Comparison of ENCODE assay signal across 15 cellular contexts in genomic region chr12:132872975-132873421, GRCh38. TPM values are rescaled to one million over a fixed set of nuclear protein-coding genes. Genes with fewer than 3 reads are reported as not detected.
DNase-seq lines count a peak whose midpoint lies in the region; ATAC-seq lines count a peak whose summit lies in the region.
"Had no signal": no experiment of that assay in that cellular context is flagged by ENCODE, and none has a peak within 500 bp of the region (broad histone marks: within the 10 kb centered on the region; RNA-seq: fewer than 3 reads in every experiment).

No MANE protein-coding gene starts in this region.

- H3K36me3 Mint-ChIP-seq in activated CD8-positive, alpha-beta memory T cell treated with anti-CD3 and anti-CD28 coated beads, Interleukin-2, amount 10 ng/mL, durations not matched to agents 7 days and 5 days = peaks cover 60% of the 10 kb centered on the region
- H3K36me3 Mint-ChIP-seq in activated CD4-positive, alpha-beta memory T cell treated with anti-CD3 and anti-CD28 coated beads for 36 hours = peaks cover 37% of the 10 kb centered on the region
- H3K36me3 Mint-ChIP-seq in central memory CD8-positive, alpha-beta T cell (ENCODE audit: insufficient read depth) = peaks cover 52% of the 10 kb centered on the region
- peaks cover 85% of the 10 kb centered on the region for H3K36me3 Mint-ChIP-seq in stimulated activated effector memory CD8-positive, alpha-beta T cell treated with anti-CD3 and anti-CD28 coated beads, Interleukin-12 subunit alpha, Interleukin-12 subunit beta, amount 100 ng/mL, for 72 hours

- no peaks in the 10 kb centered on the region for H3K27me3 Mint-ChIP-seq in activated CD8-positive, alpha-beta memory T cell treated with anti-CD3 and anti-CD28 coated beads, Interleukin-2, amount 10 ng/mL, durations not matched to agents 7 days and 5 days
- no peaks in the 10 kb centered on the region for H3K27me3 Mint-ChIP-seq in activated CD4-positive, alpha-beta memory T cell treated with anti-CD3 and anti-CD28 coated beads for 36 hours
- H3K27me3 Mint-ChIP-seq in central memory CD8-positive, alpha-beta T cell = no peaks in the 10 kb centered on the region

- peak overlapping the region; percentile 54 for H3K4me3 Mint-ChIP-seq in activated CD8-positive, alpha-beta memory T cell treated with anti-CD3 and anti-CD28 coated beads, Interleukin-2, amount 10 ng/mL, durations not matched to agents 7 days and 5 days
- no peak overlapping the region for H3K4me3 Mint-ChIP-seq in activated CD4-positive, alpha-beta memory T cell treated with anti-CD3 and anti-CD28 coated beads for 36 hours
- peak overlapping the region; percentile 34 for H3K4me3 Mint-ChIP-seq in central memory CD8-positive, alpha-beta T cell
- peak overlapping the region; percentile 9 for H3K4me3 Mint-ChIP-seq in stimulated activated effector memory CD8-positive, alpha-beta T cell treated with anti-CD3 and anti-CD28 coated beads, Interleukin-12 subunit alpha, Interleukin-12 subunit beta, amount 100 ng/mL, for 72 hours

- POLR2A ChIA-PET in activated CD4-positive, alpha-beta memory T cell treated with anti-CD3 and anti-CD28 coated beads for 36 hours (lab: Charles Lee) = no interaction called here

- no peaks in the 10 kb centered on the region for H3K9me3 Mint-ChIP-seq in activated CD8-positive, alpha-beta memory T cell treated with anti-CD3 and anti-CD28 coated beads, Interleukin-2, amount 10 ng/mL, durations not matched to agents 7 days and 5 days (ENCODE audit: low read depth)
- no peaks in the 10 kb centered on the region for H3K9me3 Mint-ChIP-seq in activated CD4-positive, alpha-beta memory T cell treated with anti-CD3 and anti-CD28 coated beads for 36 hours
- no peaks in the 10 kb centered on the region for H3K9me3 Mint-ChIP-seq in central memory CD8-positive, alpha-beta T cell
- no peaks in the 10 kb centered on the region for H3K9me3 Mint-ChIP-seq in stimulated activated effector memory CD8-positive, alpha-beta T cell treated with anti-CD3 and anti-CD28 coated beads, Interleukin-12 subunit alpha, Interleukin-12 subunit beta, amount 100 ng/mL, for 72 hours

- ATAC-seq in activated CD8-positive, alpha-beta memory T cell treated with anti-CD3 and anti-CD28 coated beads, Interleukin-2, amount 10 ng/mL, durations not matched to agents 7 days and 5 days = peak; percentile 88
- peak; percentile 75 for ATAC-seq in central memory CD8-positive, alpha-beta T cell (replicated peaks; ENCODE audit: extremely low read depth, poor library complexity, severe bottlenecking)
- peak; percentile 59 for ATAC-seq in stimulated activated effector memory CD8-positive, alpha-beta T cell treated with anti-CD3 and anti-CD28 coated beads, Interleukin-12 subunit alpha, Interleukin-12 subunit beta, amount 100 ng/mL, for 72 hours
- no peak for ATAC-seq in Right ventricle myocardium superior (ENCODE audit: poor library complexity)
- no peak for ATAC-seq in HG02798 (IDR thresholded peaks at IDR 0.05; ENCODE audit: poor library complexity, unreplicated experiment)
- no peak for ATAC-seq in HG03139 (IDR thresholded peaks at IDR 0.05; ENCODE audit: unreplicated experiment)

- peaks cover 27% of the 10 kb centered on the region for H3K4me1 Mint-ChIP-seq in activated CD8-positive, alpha-beta memory T cell treated with anti-CD3 and anti-CD28 coated beads, Interleukin-2, amount 10 ng/mL, durations not matched to agents 7 days and 5 days
- H3K4me1 Mint-ChIP-seq in activated CD4-positive, alpha-beta memory T cell treated with anti-CD3 and anti-CD28 coated beads for 36 hours (ENCODE audit: low read depth) = peaks cover 13% of the 10 kb centered on the region
- H3K4me1 Mint-ChIP-seq in central memory CD8-positive, alpha-beta T cell = peaks cover 9% of the 10 kb centered on the region
- H3K4me1 Mint-ChIP-seq in stimulated activated effector memory CD8-positive, alpha-beta T cell treated with anti-CD3 and anti-CD28 coated beads, Interleukin-12 subunit alpha, Interleukin-12 subunit beta, amount 100 ng/mL, for 72 hours = peaks cover 10% of the 10 kb centered on the region

- H3K27ac Mint-ChIP-seq in activated CD8-positive, alpha-beta memory T cell treated with anti-CD3 and anti-CD28 coated beads, Interleukin-2, amount 10 ng/mL, durations not matched to agents 7 days and 5 days = peak overlapping the region; percentile 80
- peak overlapping the region; percentile 62 for H3K27ac Mint-ChIP-seq in activated CD4-positive, alpha-beta memory T cell treated with anti-CD3 and anti-CD28 coated beads for 36 hours
- peak overlapping the region; percentile 53 for H3K27ac Mint-ChIP-seq in central memory CD8-positive, alpha-beta T cell (ENCODE audit: low read depth)
- H3K27ac Mint-ChIP-seq in stimulated activated effector memory CD8-positive, alpha-beta T cell treated with anti-CD3 and anti-CD28 coated beads, Interleukin-12 subunit alpha, Interleukin-12 subunit beta, amount 100 ng/mL, for 72 hours = no peak overlapping the region

- DNase-seq in activated CD8-positive, alpha-beta memory T cell treated with anti-CD3 and anti-CD28 coated beads, Interleukin-2, amount 10 ng/mL, durations not matched to agents 7 days and 5 days = peak; percentile 82
- DNase-seq in activated CD8-positive, alpha-beta memory T cell treated with anti-CD3 and anti-CD28 coated beads for 24 hours = no peak
- peak; percentile 26 for DNase-seq in activated CD4-positive, alpha-beta memory T cell treated with anti-CD3 and anti-CD28 coated beads for 36 hours
- no peak for DNase-seq in central memory CD8-positive, alpha-beta T cell (ENCODE audit: low spot score in 2 of 2)
- no peak for DNase-seq in stimulated activated effector memory CD8-positive, alpha-beta T cell treated with anti-CD3 and anti-CD28 coated beads, Interleukin-12 subunit alpha, Interleukin-12 subunit beta, amount 100 ng/mL, for 72 hours (ENCODE audit: low spot score in 2 of 2)
- DNase-seq in Right ventricle myocardium superior = no peak
- DNase-seq: aorta, colonic mucosa, EL, GOT3, NCI-H1694 treated with DMSO at 0.1 percent for 48 hours, NCI-H446, SIG-M5 had no signal

- CTCF ChIA-PET in activated CD8-positive, alpha-beta memory T cell treated with anti-CD3 and anti-CD28 coated beads, Interleukin-2, amount 10 ng/mL, durations not matched to agents 7 days and 5 days (lab: Charles Lee) = interaction anchor here (1.0 to 2.1 kb wide), 5 partner anchors 13 to 105 kb away, joined by 3 to 15 read pairs (median 4); no protein-coding TSS in a partner anchor
- CTCF ChIA-PET in activated CD4-positive, alpha-beta memory T cell treated with anti-CD3 and anti-CD28 coated beads for 36 hours (lab: Charles Lee) = interaction anchor here (1.5 kb wide), 1 partner anchor 32 kb away, joined by 7 read pairs; no protein-coding TSS in a partner anchor

- intact Hi-C loops in activated CD4-positive, alpha-beta memory T cell treated with anti-CD3 and anti-CD28 coated beads for 36 hours (cut with micrococcal nuclease) = no loop called here
- intact Hi-C loops in Right ventricle myocardium superior (cut with DNase I) = no loop called here

RNA-seq across cellular contexts. Expression of gene CHFR, which starts 14.4 kb away (rescaled TPM):
- 10 to 100 TPM; 87.7 to 89.7 TPM for total RNA-seq in activated CD8-positive, alpha-beta memory T cell treated with anti-CD3 and anti-CD28 coated beads, Interleukin-2, amount 10 ng/mL, durations not matched to agents 7 days and 5 days
- total RNA-seq in activated CD4-positive, alpha-beta memory T cell treated with anti-CD3 and anti-CD28 coated beads for 36 hours = 10 to 100 TPM; 41.2 to 42.9 TPM
- total RNA-seq in Right ventricle myocardium superior = 10.5 TPM

RNA-seq across cellular contexts. Expression of gene GOLGA3, which starts 44.3 kb away (rescaled TPM):
- 10 to 100 TPM; 60.0 to 60.4 TPM for total RNA-seq in activated CD8-positive, alpha-beta memory T cell treated with anti-CD3 and anti-CD28 coated beads, Interleukin-2, amount 10 ng/mL, durations not matched to agents 7 days and 5 days
- 10 to 100 TPM; 41.7 to 44.2 TPM for total RNA-seq in activated CD4-positive, alpha-beta memory T cell treated with anti-CD3 and anti-CD28 coated beads for 36 hours
- 24.8 TPM for total RNA-seq in Right ventricle myocardium superior

Comparison
In these comparisons a context has a peak if more than half of its experiments do, and no peak if none do; other contexts are left out.
1. DNase-seq: peak in activated CD8-positive, alpha-beta memory T cell treated with anti-CD3 and anti-CD28 coated beads, Interleukin-2, amount 10 ng/mL, durations not matched to agents 7 days and 5 days (single experiment) and activated CD4-positive, alpha-beta memory T cell treated with anti-CD3 and anti-CD28 coated beads for 36 hours (single experiment); none in activated CD8-positive, alpha-beta memory T cell treated with anti-CD3 and anti-CD28 coated beads for 24 hours (single experiment), central memory CD8-positive, alpha-beta T cell (0 of 2), stimulated activated effector memory CD8-positive, alpha-beta T cell treated with anti-CD3 and anti-CD28 coated beads, Interleukin-12 subunit alpha, Interleukin-12 subunit beta, amount 100 ng/mL, for 72 hours (0 of 2) and Right ventricle myocardium superior (single experiment).
2. ATAC-seq: peak in activated CD8-positive, alpha-beta memory T cell treated with anti-CD3 and anti-CD28 coated beads, Interleukin-2, amount 10 ng/mL, durations not matched to agents 7 days and 5 days (single experiment), central memory CD8-positive, alpha-beta T cell (single experiment) and stimulated activated effector memory CD8-positive, alpha-beta T cell treated with anti-CD3 and anti-CD28 coated beads, Interleukin-12 subunit alpha, Interleukin-12 subunit beta, amount 100 ng/mL, for 72 hours (single experiment); none in Right ventricle myocardium superior (single experiment), HG02798 (single experiment) and HG03139 (single experiment).